In genomic region chr13:25165136-25165535, GRCh38 we compare ENCODE assay signal across 7 cellular contexts. TPM values are rescaled to one million over a fixed set of nuclear protein-coding genes. Genes with fewer than 3 reads are reported as not detected.
"Had no signal": no experiment of that assay in that cellular context is flagged by ENCODE, and none has a peak within 500 bp of the region (broad histone marks: within the 10 kb centered on the region; RNA-seq: fewer than 3 reads in every experiment).

No MANE protein-coding gene starts in this region.

RNA-seq across cellular contexts. Expression of gene AMER2, which starts 7.0 kb away (rescaled TPM):
- total RNA-seq: activated CD8-positive, alpha-beta T cell treated with anti-CD3 and anti-CD28 coated beads for 36 hours; activated naive CD8-positive, alpha-beta T cell treated with anti-CD3 and anti-CD28 coated beads for 36 hours; activated T-helper 2 cell treated with anti-CD3 and anti-CD28 coated beads, Interferon-gamma antibody, Interleukin-2, Interleukin-4, amounts not matched to agents 10 μg/mL and 5 μg/mL and 100 μg/mL, durations not matched to agents 14 hours and 24 hours and 36 hours; K562; Right ventricle myocardium inferior; T-helper 2 cell treated with Interferon-gamma antibody and Interleukin-4, amounts not matched to agents 100 ng/mL and 5 ng/mL, for 36 hours had no signal
- polyA plus RNA-seq: K562, SK-N-SH had no signal
